ENCODE assay signal across 1 cellular context in the genomic region with DNA sequence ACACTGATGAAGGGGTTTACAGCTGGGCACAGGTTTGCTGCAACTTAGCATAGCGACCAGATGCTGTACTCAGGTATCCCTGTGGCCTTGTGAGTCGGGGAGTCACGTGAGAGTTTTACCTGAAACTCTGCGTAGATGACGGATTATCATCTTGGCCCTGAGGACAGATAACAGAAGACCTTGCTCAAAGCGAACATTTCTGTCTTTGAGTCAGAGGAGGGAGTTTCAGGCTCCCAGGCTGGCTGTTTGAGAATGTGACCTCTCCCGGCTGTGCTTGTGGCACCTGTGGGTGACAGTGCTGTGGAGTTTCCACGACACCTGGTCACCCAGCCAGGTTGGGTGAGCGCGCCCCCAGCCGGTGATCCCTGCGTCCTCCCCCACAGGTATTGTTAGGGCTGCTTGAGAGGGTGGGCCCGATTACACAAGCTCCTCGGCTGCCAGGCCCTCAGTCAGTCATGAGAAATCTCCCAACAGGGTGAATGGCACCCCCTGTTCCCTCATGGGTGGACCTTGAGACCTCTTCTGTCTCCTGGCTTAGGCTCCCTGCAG.
TF ChIP-seq lines count a peak whose summit lies in the region.

No MANE protein-coding gene starts in this region.

TF ChIP-seq in WTC11, 78 proteins besides CTCF, POLR2A, EP300 and RAD21 (continued from another document):
- TF ChIP-seq ATF6 (CRISPR knock-in tag; IDR thresholded peaks at IDR 0.05) (no peak), ZNF219 (CRISPR knock-in tag; IDR thresholded peaks at IDR 0.05; ENCODE audit: borderline replicate concordance) (no peak), ESRRA (CRISPR knock-in tag; IDR thresholded peaks at IDR 0.05; ENCODE audit: borderline replicate concordance) (no peak)
- TF ChIP-seq, protein P1, sequence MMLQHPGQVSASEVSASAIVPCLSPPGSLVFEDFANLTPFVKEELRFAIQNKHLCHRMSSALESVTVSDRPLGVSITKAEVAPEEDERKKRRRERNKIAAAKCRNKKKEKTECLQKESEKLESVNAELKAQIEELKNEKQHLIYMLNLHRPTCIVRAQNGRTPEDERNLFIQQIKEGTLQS (CRISPR knock-in tag; conservative IDR thresholded peaks at IDR 0.05) = no peak
